1 cellular context compared by ENCODE assay signal in the genomic region with DNA sequence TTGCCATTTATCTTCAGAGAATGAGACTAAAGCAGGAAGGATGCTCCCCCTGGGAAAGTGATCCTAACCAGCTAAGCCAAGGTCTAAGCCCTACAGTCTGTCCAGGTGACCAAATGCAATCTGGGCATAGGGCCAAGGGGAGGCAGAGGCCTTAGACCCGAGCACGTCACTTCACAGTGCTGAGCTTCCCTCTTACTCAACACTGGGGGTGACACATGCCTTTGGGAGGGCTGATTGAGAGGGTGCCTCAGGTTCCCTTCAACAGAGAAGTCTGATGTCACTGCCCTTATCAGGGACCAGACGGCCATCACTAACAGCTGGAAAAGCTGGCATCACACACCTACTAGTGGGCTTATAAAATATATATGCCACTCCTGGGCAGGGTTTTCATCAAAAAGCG.
A peak's percentile ranks its signal among the peaks of the same experiment; 100 is the strongest.
TF ChIP-seq lines count a peak whose summit lies in the region.

No MANE protein-coding gene starts in this region.

TF ChIP-seq in HEK293, 187 proteins besides CTCF, POLR2A, EP300 and RAD21 (continued from another document):
- TF ChIP-seq REST (tag by site-specific recombination; IDR thresholded peaks at IDR 0.05) (no peak), HOXC10 (CRISPR knock-in tag; IDR thresholded peaks at IDR 0.05) (no peak), ZNF10 (tag by site-specific recombination; IDR thresholded peaks at IDR 0.05) (peak; percentile 88), ZNF48 (tag by site-specific recombination; IDR thresholded peaks at IDR 0.05) (no peak), HOXA7 (CRISPR knock-in tag; IDR thresholded peaks at IDR 0.05; ENCODE audit: borderline replicate concordance) (no peak), ZNF19 (tag by site-specific recombination; IDR thresholded peaks at IDR 0.05; ENCODE audit: low read depth) (no peak), ZBTB6 (tag by site-specific recombination; IDR thresholded peaks at IDR 0.05) (no peak), ZNF510 (tag by site-specific recombination; IDR thresholded peaks at IDR 0.05; ENCODE audit: insufficient replicate concordance) (no peak), ZNF280C (tag by site-specific recombination; IDR thresholded peaks at IDR 0.05) (no peak), ZNF660 (tag by site-specific recombination; IDR thresholded peaks at IDR 0.05) (0 out of 2 replicates have a peak, but pooled peaks have one; percentile 72), OVOL3 (tag by site-specific recombination; IDR thresholded peaks at IDR 0.05) (no peak), ZSCAN18 (tag by site-specific recombination; IDR thresholded peaks at IDR 0.05) (no peak), ZSCAN30 (tag by site-specific recombination; IDR thresholded peaks at IDR 0.05) (no peak), RBAK (tag by site-specific recombination; IDR thresholded peaks at IDR 0.05) (no peak), ZNF837 (tag by site-specific recombination; IDR thresholded peaks at IDR 0.05) (no peak), ELK4 (IDR thresholded peaks at IDR 0.05; ENCODE audit: borderline replicate concordance, low read depth, low read length) (no peak), ZNF112 (tag by site-specific recombination; IDR thresholded peaks at IDR 0.05) (no peak), KLF1 (tag by site-specific recombination; IDR thresholded peaks at IDR 0.05) (no peak), MYNN (tag by site-specific recombination; IDR thresholded peaks at IDR 0.05; ENCODE audit: borderline replicate concordance) (no peak), ZNF596 (tag by site-specific recombination; IDR thresholded peaks at IDR 0.05) (no peak), ZNF600 (tag by site-specific recombination; IDR thresholded peaks at IDR 0.05) (no peak), ZNF174 (tag by site-specific recombination; IDR thresholded peaks at IDR 0.05) (no peak), ZNF830 (tag by site-specific recombination; IDR thresholded peaks at IDR 0.05; ENCODE audit: low read depth) (no peak), SP2 (tag by site-specific recombination; IDR thresholded peaks at IDR 0.05) (no peak), ZNF324 (tag by site-specific recombination; IDR thresholded peaks at IDR 0.05) (no peak), ZNF398 (tag by site-specific recombination; IDR thresholded peaks at IDR 0.05) (peak; percentile 78), ZNF585B (tag by site-specific recombination; IDR thresholded peaks at IDR 0.05) (no peak), ZNF350 (tag by site-specific recombination; IDR thresholded peaks at IDR 0.05) (no peak), ZBTB21 (tag by site-specific recombination; IDR thresholded peaks at IDR 0.05) (peak; percentile 63; the same call in 1 of the 2 replicates), ZNF629 (tag by site-specific recombination; IDR thresholded peaks at IDR 0.05) (peak; percentile 65; the same call in 1 of the 2 replicates), ZBTB48 (tag by site-specific recombination; IDR thresholded peaks at IDR 0.05) (peak; percentile 59), ZFP69B (tag by site-specific recombination; IDR thresholded peaks at IDR 0.05) (no peak)
- TF ChIP-seq, protein P1, sequence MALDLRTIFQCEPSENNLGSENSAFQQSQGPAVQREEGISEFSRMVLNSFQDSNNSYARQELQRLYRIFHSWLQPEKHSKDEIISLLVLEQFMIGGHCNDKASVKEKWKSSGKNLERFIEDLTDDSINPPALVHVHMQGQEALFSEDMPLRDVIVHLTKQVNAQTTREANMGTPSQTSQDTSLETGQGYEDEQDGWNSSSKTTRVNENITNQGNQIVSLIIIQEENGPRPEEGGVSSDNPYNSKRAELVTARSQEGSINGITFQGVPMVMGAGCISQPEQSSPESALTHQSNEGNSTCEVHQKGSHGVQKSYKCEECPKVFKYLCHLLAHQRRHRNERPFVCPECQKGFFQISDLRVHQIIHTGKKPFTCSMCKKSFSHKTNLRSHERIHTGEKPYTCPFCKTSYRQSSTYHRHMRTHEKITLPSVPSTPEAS (tag by site-specific recombination; IDR thresholded peaks at IDR 0.05) = no peak
- TF ChIP-seq, protein P2, sequence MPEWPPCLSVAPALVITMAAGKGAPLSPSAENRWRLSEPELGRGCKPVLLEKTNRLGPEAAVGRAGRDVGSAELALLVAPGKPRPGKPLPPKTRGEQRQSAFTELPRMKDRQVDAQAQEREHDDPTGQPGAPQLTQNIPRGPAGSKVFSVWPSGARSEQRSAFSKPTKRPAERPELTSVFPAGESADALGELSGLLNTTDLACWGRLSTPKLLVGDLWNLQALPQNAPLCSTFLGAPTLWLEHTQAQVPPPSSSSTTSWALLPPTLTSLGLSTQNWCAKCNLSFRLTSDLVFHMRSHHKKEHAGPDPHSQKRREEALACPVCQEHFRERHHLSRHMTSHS (tag by site-specific recombination; IDR thresholded peaks at IDR 0.05) = no peak
- TF ChIP-seq, protein P3, sequence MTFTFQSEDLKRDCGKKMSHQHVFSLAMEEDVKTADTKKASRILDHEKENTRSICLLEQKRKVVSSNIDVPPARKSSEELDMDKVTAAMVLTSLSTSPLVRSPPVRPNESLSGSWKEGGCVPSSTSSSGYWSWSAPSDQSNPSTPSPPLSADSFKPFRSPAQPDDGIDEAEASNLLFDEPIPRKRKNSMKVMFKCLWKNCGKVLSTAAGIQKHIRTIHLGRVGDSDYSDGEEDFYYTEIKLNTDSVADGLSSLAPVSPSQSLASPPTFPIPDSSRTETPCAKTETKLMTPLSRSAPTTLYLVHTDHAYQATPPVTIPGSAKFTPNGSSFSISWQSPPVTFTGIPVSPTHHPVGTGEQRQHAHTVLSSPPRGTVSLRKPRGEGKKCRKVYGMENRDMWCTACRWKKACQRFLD (tag by site-specific recombination; IDR thresholded peaks at IDR 0.05) = no peak
- TF ChIP-seq, protein P4, sequence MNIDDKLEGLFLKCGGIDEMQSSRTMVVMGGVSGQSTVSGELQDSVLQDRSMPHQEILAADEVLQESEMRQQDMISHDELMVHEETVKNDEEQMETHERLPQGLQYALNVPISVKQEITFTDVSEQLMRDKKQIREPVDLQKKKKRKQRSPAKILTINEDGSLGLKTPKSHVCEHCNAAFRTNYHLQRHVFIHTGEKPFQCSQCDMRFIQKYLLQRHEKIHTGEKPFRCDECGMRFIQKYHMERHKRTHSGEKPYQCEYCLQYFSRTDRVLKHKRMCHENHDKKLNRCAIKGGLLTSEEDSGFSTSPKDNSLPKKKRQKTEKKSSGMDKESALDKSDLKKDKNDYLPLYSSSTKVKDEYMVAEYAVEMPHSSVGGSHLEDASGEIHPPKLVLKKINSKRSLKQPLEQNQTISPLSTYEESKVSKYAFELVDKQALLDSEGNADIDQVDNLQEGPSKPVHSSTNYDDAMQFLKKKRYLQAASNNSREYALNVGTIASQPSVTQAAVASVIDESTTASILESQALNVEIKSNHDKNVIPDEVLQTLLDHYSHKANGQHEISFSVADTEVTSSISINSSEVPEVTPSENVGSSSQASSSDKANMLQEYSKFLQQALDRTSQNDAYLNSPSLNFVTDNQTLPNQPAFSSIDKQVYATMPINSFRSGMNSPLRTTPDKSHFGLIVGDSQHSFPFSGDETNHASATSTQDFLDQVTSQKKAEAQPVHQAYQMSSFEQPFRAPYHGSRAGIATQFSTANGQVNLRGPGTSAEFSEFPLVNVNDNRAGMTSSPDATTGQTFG (tag by site-specific recombination; IDR thresholded peaks at IDR 0.05; ENCODE audit: borderline replicate concordance) = no peak
- TF ChIP-seq, protein P5, sequence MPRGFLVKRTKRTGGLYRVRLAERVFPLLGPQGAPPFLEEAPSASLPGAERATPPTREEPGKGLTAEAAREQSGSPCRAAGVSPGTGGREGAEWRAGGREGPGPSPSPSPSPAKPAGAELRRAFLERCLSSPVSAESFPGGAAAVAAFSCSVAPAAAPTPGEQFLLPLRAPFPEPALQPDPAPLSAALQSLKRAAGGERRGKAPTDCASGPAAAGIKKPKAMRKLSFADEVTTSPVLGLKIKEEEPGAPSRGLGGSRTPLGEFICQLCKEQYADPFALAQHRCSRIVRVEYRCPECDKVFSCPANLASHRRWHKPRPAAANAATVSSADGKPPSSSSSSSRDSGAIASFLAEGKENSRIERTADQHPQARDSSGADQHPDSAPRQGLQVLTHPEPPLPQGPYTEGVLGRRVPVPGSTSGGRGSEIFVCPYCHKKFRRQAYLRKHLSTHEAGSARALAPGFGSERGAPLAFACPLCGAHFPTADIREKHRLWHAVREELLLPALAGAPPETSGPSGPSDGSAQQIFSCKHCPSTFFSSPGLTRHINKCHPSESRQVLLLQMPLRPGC (tag by site-specific recombination; IDR thresholded peaks at IDR 0.05) = no peak
